1 cellular context compared by ENCODE assay signal in genomic region chr6:53544500-53545308, GRCh38.
TF ChIP-seq lines count a peak whose summit lies in the region.

GCLC (minus strand) TSS chr6:53545101; CDS start chr6:53544645, 456 bp downstream.

TF ChIP-seq in HepG2, 621 proteins besides CTCF, POLR2A, EP300 and RAD21 (continued from another document and continues in another):
- TF ChIP-seq ZBTB14 (CRISPR knock-in tag; IDR thresholded peaks at IDR 0.05) (peak; percentile 57), ZBTB10 (CRISPR knock-in tag; IDR thresholded peaks at IDR 0.05; ENCODE audit: borderline replicate concordance) (peak; percentile 78; the same call in 1 of the 2 replicates), SOX13 (IDR thresholded peaks at IDR 0.05) (peak; percentile 48; the same call in 1 of the 2 replicates), SOX13 (CRISPR knock-in tag; conservative IDR thresholded peaks at IDR 0.05 in 1 of 2, IDR thresholded peaks at IDR 0.05 in 1 of 2) (peak in 1 of 2 experiments; percentile 72; a peak in 2 of 4 replicates), POLR2AphosphoS5 (IDR thresholded peaks at IDR 0.05; ENCODE audit: low read depth, low read length) (peak; percentile 91), ZMYM4 (CRISPR knock-in tag; IDR thresholded peaks at IDR 0.05) (peak; percentile 100), ZNF782 (CRISPR knock-in tag; IDR thresholded peaks at IDR 0.05; ENCODE audit: borderline replicate concordance) (no peak; the same call in none of the 2 replicates), RCOR2 (CRISPR knock-in tag; IDR thresholded peaks at IDR 0.05) (peak; percentile 14; the same call in 1 of the 2 replicates), PHF20 (CRISPR knock-in tag; IDR thresholded peaks at IDR 0.05) (peak; percentile 75), ZNF496 (CRISPR knock-in tag; IDR thresholded peaks at IDR 0.05; ENCODE audit: insufficient replicate concordance) (no peak), ZNF672 (CRISPR knock-in tag; IDR thresholded peaks at IDR 0.05) (peak; percentile 73; the same call in 1 of the 2 replicates), BCL6 (CRISPR knock-in tag; IDR thresholded peaks at IDR 0.05) (peak; percentile 86), ZNF468 (CRISPR knock-in tag; IDR thresholded peaks at IDR 0.05) (peak; percentile 85), XBP1 (CRISPR knock-in tag; IDR thresholded peaks at IDR 0.05) (peak; percentile 92), ZNF569 (CRISPR knock-in tag; IDR thresholded peaks at IDR 0.05; ENCODE audit: borderline replicate concordance) (no peak), ZHX2 (IDR thresholded peaks at IDR 0.05; ENCODE audit: low read depth) (peak; percentile 70; the same call in 1 of the 2 replicates), ZHX2 (CRISPR knock-in tag; IDR thresholded peaks at IDR 0.05; ENCODE audit: borderline replicate concordance) (peak; percentile 81), YY1 (IDR thresholded peaks at IDR 0.05; ENCODE audit: insufficient read depth, insufficient replicate concordance, low read depth, low read length) (peak; percentile 62), CBFB (CRISPR knock-in tag; IDR thresholded peaks at IDR 0.05) (peak; percentile 78), IRF2 (CRISPR knock-in tag; IDR thresholded peaks at IDR 0.05) (peak; percentile 95), ZIK1 (CRISPR knock-in tag; IDR thresholded peaks at IDR 0.05; ENCODE audit: borderline replicate concordance, low read depth) (peak; percentile 88), ZC3H13 (CRISPR knock-in tag; IDR thresholded peaks at IDR 0.05) (peak; percentile 48), ZNF775 (CRISPR knock-in tag; IDR thresholded peaks at IDR 0.05; ENCODE audit: borderline replicate concordance) (no peak), ZNF24 (IDR thresholded peaks at IDR 0.05) (no peak), ARHGAP35 (CRISPR knock-in tag; IDR thresholded peaks at IDR 0.05; ENCODE audit: borderline replicate concordance) (no peak; the same call in 1 of the 2 replicates), ZNF512B (CRISPR knock-in tag; IDR thresholded peaks at IDR 0.05; ENCODE audit: borderline replicate concordance) (no peak), ZBTB26 (CRISPR knock-in tag; IDR thresholded peaks at IDR 0.05; ENCODE audit: borderline replicate concordance) (peak; percentile 78), PCBP2 (optimal IDR thresholded peaks at IDR 0.05; ENCODE audit: low read depth, low read length, poor library complexity, severe bottlenecking) (no peak), ZNF784 (CRISPR knock-in tag; IDR thresholded peaks at IDR 0.05; ENCODE audit: borderline replicate concordance) (peak; percentile 84), ZNF230 (CRISPR knock-in tag; IDR thresholded peaks at IDR 0.05) (peak; percentile 69), NFIB (CRISPR knock-in tag; IDR thresholded peaks at IDR 0.05; ENCODE audit: borderline replicate concordance) (no peak), HOXA7 (CRISPR knock-in tag; IDR thresholded peaks at IDR 0.05) (no peak), ZSCAN21 (CRISPR knock-in tag; IDR thresholded peaks at IDR 0.05; ENCODE audit: borderline replicate concordance) (peak; percentile 87), PLSCR1 (CRISPR knock-in tag; IDR thresholded peaks at IDR 0.05; ENCODE audit: borderline replicate concordance) (no peak), ZNF598 (CRISPR knock-in tag; IDR thresholded peaks at IDR 0.05; ENCODE audit: borderline replicate concordance) (no peak), ZNF674 (CRISPR knock-in tag; IDR thresholded peaks at IDR 0.05; ENCODE audit: low read depth) (no peak), SRSF4 (IDR thresholded peaks at IDR 0.05; ENCODE audit: low read depth, low read length, poor library complexity, severe bottlenecking) (no peak), RFXANK (CRISPR knock-in tag; IDR thresholded peaks at IDR 0.05) (peak; percentile 89), SATB2 (CRISPR knock-in tag; IDR thresholded peaks at IDR 0.05) (no peak), PATZ1 (CRISPR knock-in tag; IDR thresholded peaks at IDR 0.05) (peak; percentile 90), PRPF4 (IDR thresholded peaks at IDR 0.05; ENCODE audit: low read depth, low read length, poor library complexity, severe bottlenecking) (no peak), CEBPB (IDR thresholded peaks at IDR 0.05; ENCODE audit: borderline replicate concordance, low read depth, low read length) (no peak), ATF4 (CRISPR knock-in tag; IDR thresholded peaks at IDR 0.05) (peak in 1 of 2 experiments; percentile 73; a peak in 2 of 4 replicates), ZNF777 (CRISPR knock-in tag; IDR thresholded peaks at IDR 0.05) (peak; percentile 78), ISX (CRISPR knock-in tag; conservative IDR thresholded peaks at IDR 0.05) (no peak)
